Comparison of ENCODE assay signal across 13 cellular contexts in genomic region chr3:134883697-134884385, GRCh38.
"Had no signal": no experiment of that assay in that cellular context is flagged by ENCODE, and none has a peak within 500 bp of the region (broad histone marks: within the 10 kb centered on the region; RNA-seq: fewer than 3 reads in every experiment).

No MANE protein-coding gene starts in this region.

- H3K9me3 Mint-ChIP-seq: activated B cell treated with CpG ODN at 0.5 μM for 24 hours; activated CD4-positive, alpha-beta T cell treated with anti-CD3 and anti-CD28 coated beads, Interleukin-2, amount 10 ng/mL, durations not matched to agents 24 days and 14 days; activated naive CD4-positive, alpha-beta T cell treated with anti-CD3 and anti-CD28 coated beads for 36 hours had no signal

- H3K4me1 Mint-ChIP-seq: naive thymus-derived CD8-positive, alpha-beta T cell; T-helper 17 cell had no signal

- DNase-seq: activated B cell treated with CpG ODN at 0.5 μM for 24 hours; activated CD4-positive, alpha-beta T cell treated with anti-CD3 and anti-CD28 coated beads, Interleukin-2, amount 10 ng/mL, durations not matched to agents 24 days and 14 days; activated CD8-positive, alpha-beta memory T cell treated with anti-CD3 and anti-CD28 coated beads for 24 hours; activated naive CD4-positive, alpha-beta T cell treated with anti-CD3 and anti-CD28 coated beads for 36 hours; dermis blood vessel endothelial cell; mammary epithelial cell; mucosa of descending colon; naive thymus-derived CD8-positive, alpha-beta T cell; T-helper 17 cell; thyroid gland; uterus had no signal

- H3K4me3 Mint-ChIP-seq: activated B cell treated with CpG ODN at 0.5 μM for 24 hours; activated CD4-positive, alpha-beta T cell treated with anti-CD3 and anti-CD28 coated beads, Interleukin-2, amount 10 ng/mL, durations not matched to agents 24 days and 14 days; activated naive CD4-positive, alpha-beta T cell treated with anti-CD3 and anti-CD28 coated beads for 36 hours; brain; naive thymus-derived CD8-positive, alpha-beta T cell; T-helper 17 cell had no signal

- H3K4me1 ChIP-seq: prostate gland, thyroid gland, uterus had no signal

- H3K27ac Mint-ChIP-seq: activated B cell treated with CpG ODN at 0.5 μM for 24 hours; activated CD4-positive, alpha-beta T cell treated with anti-CD3 and anti-CD28 coated beads, Interleukin-2, amount 10 ng/mL, durations not matched to agents 24 days and 14 days; activated naive CD4-positive, alpha-beta T cell treated with anti-CD3 and anti-CD28 coated beads for 36 hours; naive thymus-derived CD8-positive, alpha-beta T cell; T-helper 17 cell had no signal

- H3K36me3 ChIP-seq: prostate gland, thyroid gland, uterus had no signal

- H3K36me3 Mint-ChIP-seq: naive thymus-derived CD8-positive, alpha-beta T cell had no signal

- H3K4me3 ChIP-seq: mucosa of descending colon, prostate gland, thyroid gland, uterus had no signal

- ATAC-seq: mucosa of descending colon; naive thymus-derived CD8-positive, alpha-beta T cell; T-helper 17 cell had no signal

- H3K9me3 ChIP-seq: mucosa of descending colon, prostate gland, thyroid gland, uterus had no signal

- H3K27me3 ChIP-seq: thyroid gland, uterus had no signal

- H3K27ac ChIP-seq: prostate gland, thyroid gland, uterus had no signal

- H3K27me3 Mint-ChIP-seq: activated CD4-positive, alpha-beta T cell treated with anti-CD3 and anti-CD28 coated beads, Interleukin-2, amount 10 ng/mL, durations not matched to agents 24 days and 14 days; brain had no signal
